In the genomic region with DNA sequence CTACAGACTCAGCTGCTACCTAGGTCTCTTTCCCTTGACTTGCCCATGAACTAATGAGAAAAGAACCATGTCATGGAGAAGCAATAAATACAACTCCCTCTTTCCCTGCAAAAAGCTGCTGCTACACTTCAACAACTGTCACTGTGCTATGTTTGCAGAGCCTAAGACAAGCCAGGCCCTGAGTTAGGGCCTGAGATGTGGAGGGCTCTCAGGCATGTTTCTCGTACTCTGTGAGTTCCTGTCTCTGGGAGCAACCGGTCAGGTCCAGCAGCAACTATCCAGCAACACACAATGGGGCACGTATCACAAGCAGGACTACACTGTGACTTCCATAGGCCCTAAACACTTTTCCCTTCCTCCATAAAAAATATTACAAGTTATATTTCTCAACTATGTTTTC, we compare ENCODE assay signal across 18 cellular contexts.
"Had no signal": no experiment of that assay in that cellular context is flagged by ENCODE, and none has a peak within 500 bp of the region (broad histone marks: within the 10 kb centered on the region; RNA-seq: fewer than 3 reads in every experiment).

No MANE protein-coding gene starts in this region.

- H3K27me3 Mint-ChIP-seq: activated CD4-positive, alpha-beta T cell treated with anti-CD3 and anti-CD28 coated beads for 36 hours; activated naive CD8-positive, alpha-beta T cell treated with anti-CD3 and anti-CD28 coated beads, Interleukin-2, amount 50 U/mL, for 24 hours had no signal

- DNase-seq: activated CD4-positive, alpha-beta T cell treated with anti-CD3 and anti-CD28 coated beads for 36 hours; activated CD8-positive, alpha-beta memory T cell treated with anti-CD3 and anti-CD28 coated beads, Interleukin-2, amount 50 U/mL, for 48 hours; activated CD8-positive, alpha-beta T cell treated with anti-CD3 and anti-CD28 coated beads, Interleukin-2, amount 10 ng/mL, durations not matched to agents 7 days and 5 days; activated naive CD8-positive, alpha-beta T cell treated with anti-CD3 and anti-CD28 coated beads, Interleukin-2, amount 50 U/mL, for 24 hours; caudate nucleus; effector CD8-positive, alpha-beta T cell; hypothalamus; lower lobe of right lung; occipital lobe; stimulated activated CD4-positive, alpha-beta T cell treated with anti-CD3 and anti-CD28 coated beads, Interleukin-12 subunit alpha, Interleukin-12 subunit beta, amount 100 ng/mL, for 4 hours; stimulated activated naive CD8-positive, alpha-beta T cell treated with anti-CD3 and anti-CD28 coated beads, Interleukin-15, Interleukin-2, amounts not matched to agents 100 U/mL and 50 U/mL, for 24 hours; T1000; testis; upper lobe of right lung; WERI-Rb-1 had no signal

- ATAC-seq: activated CD4-positive, alpha-beta T cell treated with anti-CD3 and anti-CD28 coated beads for 36 hours; activated CD8-positive, alpha-beta T cell treated with anti-CD3 and anti-CD28 coated beads, Interleukin-2, amount 10 ng/mL, durations not matched to agents 7 days and 5 days; activated naive CD8-positive, alpha-beta T cell treated with anti-CD3 and anti-CD28 coated beads, Interleukin-2, amount 50 U/mL, for 24 hours; lower lobe of right lung; stimulated activated naive CD8-positive, alpha-beta T cell treated with anti-CD3 and anti-CD28 coated beads, Interleukin-15, Interleukin-2, amounts not matched to agents 100 U/mL and 50 U/mL, for 24 hours; upper lobe of right lung had no signal

- H3K27ac Mint-ChIP-seq: activated naive CD8-positive, alpha-beta T cell treated with anti-CD3 and anti-CD28 coated beads, Interleukin-2, amount 50 U/mL, for 24 hours had no signal

- H3K27me3 ChIP-seq: ascending aorta, testis, upper lobe of right lung had no signal

- H3K27ac ChIP-seq: ascending aorta, coronary artery, lower lobe of right lung, testis, upper lobe of right lung, WERI-Rb-1 had no signal

- H3K4me3 ChIP-seq: ascending aorta, coronary artery, lower lobe of right lung, testis, upper lobe of right lung had no signal

- H3K4me1 Mint-ChIP-seq: nephron had no signal

- H3K9me3 ChIP-seq: ascending aorta, lower lobe of right lung, testis, upper lobe of right lung had no signal

- H3K9me3 Mint-ChIP-seq: activated naive CD8-positive, alpha-beta T cell treated with anti-CD3 and anti-CD28 coated beads, Interleukin-2, amount 50 U/mL, for 24 hours; nephron had no signal

- H3K4me3 Mint-ChIP-seq: activated CD4-positive, alpha-beta T cell treated with anti-CD3 and anti-CD28 coated beads for 36 hours; activated CD8-positive, alpha-beta T cell treated with anti-CD3 and anti-CD28 coated beads, Interleukin-2, amount 10 ng/mL, durations not matched to agents 7 days and 5 days; activated naive CD8-positive, alpha-beta T cell treated with anti-CD3 and anti-CD28 coated beads, Interleukin-2, amount 50 U/mL, for 24 hours; nephron had no signal

- H3K4me1 ChIP-seq: ascending aorta, lower lobe of right lung, testis, upper lobe of right lung had no signal
